ENCODE assay signal across 27 cellular contexts in the genomic region with DNA sequence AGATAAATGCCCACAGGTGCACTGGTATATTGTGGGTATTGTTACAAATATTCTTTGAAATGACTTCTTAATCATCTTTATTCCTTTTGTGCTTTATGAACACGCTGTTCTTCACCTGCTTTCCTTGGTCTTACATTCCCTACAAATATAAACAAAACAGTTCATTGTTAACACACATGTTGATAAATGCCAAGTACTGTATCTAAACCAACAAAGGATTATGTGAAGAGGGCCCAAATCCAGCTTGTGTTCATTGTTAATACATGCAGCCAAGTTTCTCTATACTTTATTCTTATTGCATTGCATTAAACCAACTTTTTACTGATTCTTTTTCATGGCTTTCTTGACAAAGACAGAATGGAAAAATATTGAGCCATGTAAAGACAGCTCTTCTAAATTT.
"Had no signal": no experiment of that assay in that cellular context is flagged by ENCODE, and none has a peak within 500 bp of the region (broad histone marks: within the 10 kb centered on the region; RNA-seq: fewer than 3 reads in every experiment).

No MANE protein-coding gene starts in this region.

- H3K27ac ChIP-seq: PC-9, RWPE1, SK-N-MC had no signal

- DNase-seq: activated CD4-positive, alpha-beta T cell treated with anti-CD3 and anti-CD28 coated beads, Interleukin-2, amount 10 ng/mL, durations not matched to agents 7 days and 5 days; activated CD4-positive, alpha-beta T cell treated with anti-CD3 and anti-CD28 coated beads, Interleukin-2, amount 50 U/mL, for 48 hours; activated CD8-positive, alpha-beta memory T cell treated with anti-CD3 and anti-CD28 coated beads, Interleukin-2, amount 50 U/mL, for 4 hours; activated effector memory CD4-positive, alpha-beta T cell treated with Interleukin-2 at 50 U/mL for 16 hours; activated naive CD4-positive, alpha-beta T cell treated with anti-CD3 and anti-CD28 coated beads, Interleukin-2, amount 10 ng/mL, durations not matched to agents 7 days and 5 days; activated naive CD8-positive, alpha-beta T cell treated with anti-CD3 and anti-CD28 coated beads, Interleukin-2, amount 50 U/mL, for 24 hours; activated T-cell treated with anti-CD3 and anti-CD28 coated beads for 4 hours; activated T-cell treated with anti-CD3 and anti-CD28 coated beads, Interleukin-2, amount 50 U/mL, for 4 hours; anterior cingulate cortex; caudate nucleus; cerebellar nuclear complex; Kasumi-1; KG1; MM.1S; MV-4-11; NCI-H1092; NCI-H1436 treated with DMSO at 0.1 percent for 48 hours; NCI-H187; NCI-H2029 treated with DMSO at 0.1 percent for 48 hours; NCI-H446; NCI-H524 treated with DMSO at 0.1 percent for 48 hours; PC-9; SIG-M5; T1000 had no signal

- H2AFZ ChIP-seq: PC-9 had no signal

- H3K4me2 ChIP-seq: PC-9 had no signal

- H3K4me3 ChIP-seq: PC-9, SK-N-MC had no signal

- ATAC-seq: activated naive CD8-positive, alpha-beta T cell treated with anti-CD3 and anti-CD28 coated beads, Interleukin-2, amount 50 U/mL, for 24 hours; activated T-cell treated with anti-CD3 and anti-CD28 coated beads, Interleukin-2, amount 50 U/mL, for 4 hours; Right ventricle myocardium inferior had no signal
